1 cellular context compared by ENCODE assay signal in the genomic region with DNA sequence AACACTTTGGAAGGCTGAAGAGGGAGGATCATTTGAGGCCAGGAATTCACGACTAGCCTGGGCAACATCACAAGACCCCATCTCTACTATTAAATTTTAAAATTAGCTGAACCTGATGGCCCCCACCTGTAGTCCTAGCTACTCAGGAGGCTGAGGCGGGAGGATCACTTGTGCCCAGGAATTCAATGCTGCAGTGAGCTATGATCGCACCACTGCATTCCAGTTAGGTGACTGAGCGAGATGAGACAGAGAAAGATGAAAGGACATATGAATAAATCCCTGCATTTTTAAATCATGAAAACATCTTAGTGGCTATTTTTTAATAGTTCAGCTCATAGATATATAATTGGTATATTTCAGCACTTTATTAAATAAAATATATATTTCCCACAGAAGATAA.
TF ChIP-seq lines count a peak whose summit lies in the region.

No MANE protein-coding gene starts in this region.

TF ChIP-seq in HepG2, 621 proteins besides CTCF, POLR2A, EP300 and RAD21 (continued from another document):
- no peak for TF ChIP-seq MTERF4 (CRISPR knock-in tag; IDR thresholded peaks at IDR 0.05)
- TF ChIP-seq RAD51 (IDR thresholded peaks at IDR 0.05; ENCODE audit: borderline replicate concordance): no peak
- no peak for TF ChIP-seq ZNF839 (CRISPR knock-in tag; IDR thresholded peaks at IDR 0.05; ENCODE audit: borderline replicate concordance)
- no peak for TF ChIP-seq SRF (IDR thresholded peaks at IDR 0.05; ENCODE audit: low read depth, low read length)
